Comparison of ENCODE assay signal across 34 cellular contexts in genomic region chr20:52585333-52585732, GRCh38.
"Had no signal": no experiment of that assay in that cellular context is flagged by ENCODE, and none has a peak within 500 bp of the region (broad histone marks: within the 10 kb centered on the region; RNA-seq: fewer than 3 reads in every experiment).

No MANE protein-coding gene starts in this region.

- H3K4me3 ChIP-seq: MG63 had no signal

- H3K36me3 ChIP-seq: MG63 had no signal

- DNase-seq: Karpas-422, Kasumi-1, MG63, MM.1S, MV-4-11, NCI-H1048, NCI-H1092, NCI-H1092 treated with DMSO at 0.1 percent for 48 hours, NCI-H1105, NCI-H1105 treated with DMSO at 0.1 percent for 48 hours, NCI-H1417, NCI-H1417 treated with DMSO at 0.1 percent for 48 hours, NCI-H1436, NCI-H1436 treated with DMSO at 0.1 percent for 48 hours, NCI-H146, NCI-H1694, NCI-H1694 treated with DMSO at 0.1 percent for 48 hours, NCI-H187, NCI-H187 treated with DMSO at 0.1 percent for 48 hours, NCI-H1930, NCI-H2029, NCI-H2029 treated with DMSO at 0.1 percent for 48 hours, NCI-H2081, NCI-H2081 treated with DMSO at 0.1 percent for 48 hours, NCI-H2107, NCI-H2171, NCI-H2171 treated with DMSO at 0.1 percent for 48 hours, NCI-H2227 treated with DMSO at 0.1 percent for 48 hours, NCI-H226, NCI-H345, NCI-H446, NCI-H446 treated with DMSO at 0.1 percent for 48 hours, NCI-H510A, NCI-H510A treated with DMSO at 0.1 percent for 48 hours had no signal

- H3K27me3 ChIP-seq: MG63 had no signal

- H3K9me3 ChIP-seq: MG63 had no signal
